Comparison of ENCODE assay signal across 13 cellular contexts in the genomic region with DNA sequence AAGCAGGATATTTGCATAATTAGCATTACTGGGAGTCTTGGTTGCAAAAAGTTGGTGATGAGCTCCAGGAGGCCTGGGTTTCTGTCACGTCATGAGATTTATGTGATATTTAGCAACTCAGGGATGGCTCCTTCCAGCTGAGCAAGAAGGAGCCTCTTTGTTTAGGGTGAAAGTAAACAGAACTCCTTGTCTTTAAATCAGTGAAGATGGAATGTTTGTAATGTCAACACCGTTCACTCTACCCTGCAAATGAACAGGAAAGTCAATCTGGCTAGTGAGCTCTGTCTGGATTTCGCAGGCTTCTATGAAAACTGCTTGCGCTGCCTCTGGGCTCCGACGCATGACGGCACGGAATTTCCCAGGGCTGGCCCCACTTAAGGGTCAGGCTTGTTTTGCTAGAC.
DNase-seq lines count a peak whose midpoint lies in the region; FAIRE-seq and TF ChIP-seq lines count a peak whose summit lies in the region.
"Had no signal": no experiment of that assay in that cellular context is flagged by ENCODE, and none has a peak within 500 bp of the region (broad histone marks: within the 10 kb centered on the region; RNA-seq: fewer than 3 reads in every experiment).

No MANE protein-coding gene starts in this region.

- H3K36me3 ChIP-seq in HUES64 (ENCODE audit: insufficient read depth, low read length): no peaks in the 10 kb centered on the region
- H3K36me3 ChIP-seq in CD4-positive, alpha-beta memory T cell (ENCODE audit: insufficient read depth, low read length): no peaks in the 10 kb centered on the region

- H3K36me3 Mint-ChIP-seq in brain: no peaks in the 10 kb centered on the region
- no peaks in the 10 kb centered on the region for H3K36me3 Mint-ChIP-seq in CD4-positive, alpha-beta memory T cell
- H3K36me3 Mint-ChIP-seq: CD8-positive, alpha-beta memory T cell had no signal

- H3K4me3 Mint-ChIP-seq in brain: no peak overlapping the region
- no peak overlapping the region for H3K4me3 Mint-ChIP-seq in CD4-positive, alpha-beta memory T cell
- H3K4me3 Mint-ChIP-seq: activated CD8-positive, alpha-beta T cell treated with anti-CD3 and anti-CD28 coated beads for 36 hours; CD8-positive, alpha-beta memory T cell had no signal

- H3K27ac ChIP-seq in HUES64 (ENCODE audit: low read depth, low read length) (peak overlapping the region; percentile 16; the same call in 1 of the 2 replicates), layer of hippocampus (ENCODE audit: low read depth, low read length) (peak overlapping the region; percentile 81), substantia nigra (ENCODE audit: low read depth, low read length, poor library complexity, severe bottlenecking) (peak overlapping the region; percentile 96)
- no peak overlapping the region for H3K27ac ChIP-seq in CD4-positive, alpha-beta memory T cell (ENCODE audit: low read depth, low read length)

- H3K27me3 Mint-ChIP-seq in brain: no peaks in the 10 kb centered on the region
- peaks cover 12 to 13% of the 10 kb centered on the region in 2 donors for H3K27me3 Mint-ChIP-seq in CD4-positive, alpha-beta memory T cell
- H3K27me3 Mint-ChIP-seq: activated CD8-positive, alpha-beta T cell treated with anti-CD3 and anti-CD28 coated beads for 36 hours had no signal

- H3K9ac ChIP-seq in HUES64 (ENCODE audit: low read depth, low read length): no peak overlapping the region

- intact Hi-C loops in CD4-positive, alpha-beta memory T cell (cut with micrococcal nuclease): no loop called here

- WGBS in HUES64: 61% methylated on average over 8 of the region's 8 CpGs

- TF ChIP-seq CTCF in brain (conservative IDR thresholded peaks at IDR 0.05): no peak

- POLR2A ChIA-PET in CD4-positive, alpha-beta memory T cell (lab: Charles Lee; ENCODE audit: partially characterized antibody): no interaction called here

- peaks cover 13 to 30% (median 16%) of the 10 kb centered on the region in 5 experiments for H3K9me3 Mint-ChIP-seq in brain
- H3K9me3 Mint-ChIP-seq in CD4-positive, alpha-beta memory T cell: peaks cover 0 to 10% (median 1%) of the 10 kb centered on the region in 8 donors

- H3K4me3 ChIP-seq in HUES64 (ENCODE audit: low read length): no peak overlapping the region
- H3K4me3 ChIP-seq in CD4-positive, alpha-beta memory T cell (ENCODE audit: low read length in 2 of 2): no peak overlapping the region

- peaks cover 13% of the 10 kb centered on the region for H3K9me3 ChIP-seq in HUES64 (ENCODE audit: insufficient read depth, low read depth, low read length)
- no peaks in the 10 kb centered on the region for H3K9me3 ChIP-seq in CD4-positive, alpha-beta memory T cell (ENCODE audit: control insufficient read depth in 1 of 2, low read length in 2 of 2)

- no peak for FAIRE-seq in GM19239 (lab: Jason Lieb, UNC)
- FAIRE-seq: HTR-8/SVneo had no signal

- CTCF ChIA-PET in CD4-positive, alpha-beta memory T cell (lab: Charles Lee; ENCODE audit: partially characterized antibody): no interaction called here

- H3K27me3 ChIP-seq in HUES64 (ENCODE audit: insufficient read depth, low read length) (no peaks in the 10 kb centered on the region), layer of hippocampus (ENCODE audit: control insufficient read depth, insufficient read depth, low read length) (no peaks in the 10 kb centered on the region)
- H3K27me3 ChIP-seq in CD4-positive, alpha-beta memory T cell (ENCODE audit: insufficient read depth, low read length): no peaks in the 10 kb centered on the region

- DNase-seq in substantia nigra (lab: John Stamatoyannopoulos, UW) (peak in 2 of 49 donors; percentile 5 to 13), COLO668 (lab: John Stamatoyannopoulos, UW; ENCODE audit: unreplicated experiment) (no peak), GM19239 (ENCODE audit: insufficient read length, low spot score) (no peak)
- no peak for DNase-seq in CD4-positive, alpha-beta memory T cell
- DNase-seq: activated CD8-positive, alpha-beta T cell treated with anti-CD3 and anti-CD28 coated beads for 36 hours; activated effector memory CD4-positive, alpha-beta T cell treated with Interleukin-2 at 50 U/mL for 16 hours; CD8-positive, alpha-beta memory T cell; NCI-H774; stimulated activated naive CD8-positive, alpha-beta T cell treated with anti-CD3 and anti-CD28 coated beads, Interleukin-15, Interleukin-2, amounts not matched to agents 100 U/mL and 50 U/mL, for 24 hours had no signal

- H3K4me1 Mint-ChIP-seq in brain: peaks cover 18% of the 10 kb centered on the region
- H3K4me1 Mint-ChIP-seq in CD4-positive, alpha-beta memory T cell: no peaks in the 10 kb centered on the region
- H3K4me1 Mint-ChIP-seq: CD8-positive, alpha-beta memory T cell had no signal

- peak overlapping the region in 3 of 5 experiments; percentile 25 to 45 (median 25) for H3K27ac Mint-ChIP-seq in brain
- no peak overlapping the region for H3K27ac Mint-ChIP-seq in CD4-positive, alpha-beta memory T cell
- H3K27ac Mint-ChIP-seq: activated CD8-positive, alpha-beta T cell treated with anti-CD3 and anti-CD28 coated beads for 36 hours; CD8-positive, alpha-beta memory T cell had no signal

- peaks cover 18% of the 10 kb centered on the region for H3K4me1 ChIP-seq in HUES64 (ENCODE audit: insufficient read depth, low read length)
- no peaks in the 10 kb centered on the region for H3K4me1 ChIP-seq in CD4-positive, alpha-beta memory T cell (ENCODE audit: insufficient read depth, low read length)

Comparison
In these comparisons a context has a peak if more than half of its experiments do, and no peak if none do; other contexts are left out.
1. H3K27ac Mint-ChIP-seq: peak in brain (3 of 5); none in CD4-positive, alpha-beta memory T cell (0 of 7).